Comparison of ENCODE assay signal across 33 cellular contexts in genomic region chr12:131587565-131587964, GRCh38.
"Had no signal": no experiment of that assay in that cellular context is flagged by ENCODE, and none has a peak within 500 bp of the region (broad histone marks: within the 10 kb centered on the region; RNA-seq: fewer than 3 reads in every experiment).

No MANE protein-coding gene starts in this region.

- H3K27me3 ChIP-seq: adrenal gland, body of pancreas, brain microvascular endothelial cell had no signal

- H3K4me3 ChIP-seq: adrenal gland, body of pancreas, breast epithelium had no signal

- ATAC-seq: activated CD8-positive, alpha-beta T cell treated with anti-CD3 and anti-CD28 coated beads for 36 hours; activated naive CD4-positive, alpha-beta T cell treated with anti-CD3 and anti-CD28 coated beads, Interleukin-2, amount 50 U/mL, for 72 hours; activated T-cell treated with anti-CD3 and anti-CD28 coated beads, Interleukin-2, amount 50 U/mL, for 4 hours; activated T-cell treated with anti-CD3 and anti-CD28 coated beads, Interleukin-2, amount 50 U/mL, for 72 hours; activated T-helper 17 cell treated with anti-CD3 and anti-CD28 coated beads, Interleukin-2, amount 50 U/mL, for 72 hours; body of pancreas had no signal

- DNase-seq: activated B cell treated with CpG ODN at 0.5 μM for 24 hours; activated CD4-positive, alpha-beta memory T cell treated with anti-CD3 and anti-CD28 coated beads for 36 hours; activated CD4-positive, alpha-beta T cell treated with anti-CD3 and anti-CD28 coated beads for 4 hours; activated CD4-positive, alpha-beta T cell treated with anti-CD3 and anti-CD28 coated beads, Interleukin-2, amount 10 ng/mL, durations not matched to agents 24 days and 14 days; activated CD4-positive, alpha-beta T cell treated with anti-CD3 and anti-CD28 coated beads, Interleukin-2, amount 50 U/mL, for 1 hour; activated CD4-positive, alpha-beta T cell treated with anti-CD3 and anti-CD28 coated beads, Interleukin-2, amount 50 U/mL, for 4 hours; activated CD4-positive, CD25-positive, alpha-beta regulatory T cell treated with anti-CD3 and anti-CD28 coated beads, Interleukin-2, amount 50 U/mL, for 72 hours; activated CD8-positive, alpha-beta memory T cell treated with anti-CD3 and anti-CD28 coated beads, Interleukin-2, amount 50 U/mL, for 4 hours; activated CD8-positive, alpha-beta T cell treated with anti-CD3 and anti-CD28 coated beads for 36 hours; activated effector memory CD4-positive, alpha-beta T cell treated with anti-CD3 and anti-CD28 coated beads, Interleukin-2, amount 50 U/mL, for 16 hours; activated gamma-delta T cell treated with Interleukin-2 at 50 U/mL for 16 hours; activated naive CD4-positive, alpha-beta T cell; activated naive CD4-positive, alpha-beta T cell treated with anti-CD3 and anti-CD28 coated beads for 36 hours; activated naive CD4-positive, alpha-beta T cell treated with anti-CD3 and anti-CD28 coated beads, Interleukin-2, amount 50 U/mL, for 16 hours; activated naive CD8-positive, alpha-beta T cell treated with anti-CD3 and anti-CD28 coated beads for 36 hours; activated T-cell treated with anti-CD3 and anti-CD28 coated beads for 4 hours; activated T-cell treated with anti-CD3 and anti-CD28 coated beads, Interleukin-2, amount 50 U/mL, for 1 hour; activated T-cell treated with anti-CD3 and anti-CD28 coated beads, Interleukin-2, amount 50 U/mL, for 4 hours; activated T-cell treated with anti-CD3 and anti-CD28 coated beads, Interleukin-2, amount 50 U/mL, for 72 hours; adrenal gland; amniotic stem cell; body of pancreas; brain microvascular endothelial cell; central memory CD4-positive, alpha-beta T cell; T-helper 1 cell; T-helper 2 cell; T-helper 9 cell had no signal

- H3K27ac ChIP-seq: adrenal gland, body of pancreas, brain microvascular endothelial cell, breast epithelium, VCaP had no signal

- FAIRE-seq: astrocyte, TTC549 had no signal

- H3K36me3 ChIP-seq: adrenal gland, brain microvascular endothelial cell, breast epithelium had no signal

- H3K4me1 ChIP-seq: adrenal gland, body of pancreas, breast epithelium had no signal

- H3K9me3 ChIP-seq: adrenal gland, body of pancreas had no signal
